25 cellular contexts compared by ENCODE assay signal in the genomic region with DNA sequence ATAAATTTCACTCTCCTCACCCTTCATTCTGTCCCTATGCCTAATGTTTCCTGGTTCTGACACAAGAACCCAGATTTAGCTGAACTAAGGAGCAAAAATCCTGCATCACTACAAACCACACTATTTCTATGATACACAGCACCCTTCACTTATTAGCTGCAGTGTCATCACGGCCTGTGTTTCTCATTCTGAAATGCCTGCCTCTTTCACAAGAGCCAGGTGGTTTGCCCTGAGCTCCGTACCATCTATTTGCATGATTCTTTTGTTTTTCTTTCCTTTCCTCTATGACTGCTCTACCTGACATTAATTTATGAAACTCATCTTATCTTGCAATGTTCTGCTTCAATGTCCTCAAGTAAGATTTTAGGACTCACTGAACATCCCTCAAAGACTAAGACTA.
"Had no signal": no experiment of that assay in that cellular context is flagged by ENCODE, and none has a peak within 500 bp of the region (broad histone marks: within the 10 kb centered on the region; RNA-seq: fewer than 3 reads in every experiment).

No MANE protein-coding gene starts in this region.

- H3K4me1 ChIP-seq: ascending aorta had no signal

- H3K4me3 ChIP-seq: ascending aorta, body of pancreas, SK-N-MC had no signal

- H3K27ac ChIP-seq: ascending aorta, body of pancreas, SK-N-MC, VCaP had no signal

- H3K27ac Mint-ChIP-seq: activated CD4-positive, alpha-beta memory T cell treated with anti-CD3 and anti-CD28 coated beads for 36 hours; activated CD4-positive, alpha-beta T cell treated with anti-CD3 and anti-CD28 coated beads, Interleukin-2, amount 10 ng/mL, durations not matched to agents 7 days and 5 days; activated naive CD4-positive, alpha-beta T cell treated with anti-CD3 and anti-CD28 coated beads, Interleukin-2, amount 50 U/mL, for 72 hours; activated naive CD8-positive, alpha-beta T cell treated with anti-CD3 and anti-CD28 coated beads, Interleukin-2, amount 50 U/mL, for 24 hours had no signal

- H3K27me3 ChIP-seq: ascending aorta, body of pancreas had no signal

- H3K4me1 Mint-ChIP-seq: activated CD4-positive, alpha-beta T cell treated with anti-CD3 and anti-CD28 coated beads, Interleukin-2, amount 10 ng/mL, durations not matched to agents 7 days and 5 days; activated naive CD8-positive, alpha-beta T cell treated with anti-CD3 and anti-CD28 coated beads, Interleukin-2, amount 50 U/mL, for 24 hours; central memory CD8-positive, alpha-beta T cell had no signal

- DNase-seq: activated CD4-positive, alpha-beta memory T cell treated with anti-CD3 and anti-CD28 coated beads for 36 hours; activated CD4-positive, alpha-beta T cell treated with anti-CD3 and anti-CD28 coated beads, Interleukin-2, amount 10 ng/mL, durations not matched to agents 7 days and 5 days; activated CD4-positive, CD25-positive, alpha-beta regulatory T cell; activated CD8-positive, alpha-beta memory T cell treated with anti-CD3 and anti-CD28 coated beads for 24 hours; activated effector memory CD4-positive, alpha-beta T cell treated with anti-CD3 and anti-CD28 coated beads, Interleukin-2, amount 50 U/mL, for 16 hours; activated naive CD4-positive, alpha-beta T cell treated with Interleukin-2 at 50 U/mL for 16 hours; activated naive CD8-positive, alpha-beta T cell treated with anti-CD3 and anti-CD28 coated beads, Interleukin-2, amount 50 U/mL, for 24 hours; activated T-cell treated with anti-CD3 and anti-CD28 coated beads, Interleukin-2, amount 50 U/mL, for 4 hours; amniotic stem cell; body of pancreas; NCI-H1092; NCI-H1417; NCI-H1694; NCI-H2029 treated with DMSO at 0.1 percent for 48 hours; NCI-H510A treated with DMSO at 0.1 percent for 48 hours; OCI-M1; RPMI8226; T-helper 1 cell had no signal

- H3K27me3 Mint-ChIP-seq: activated CD4-positive, alpha-beta memory T cell treated with anti-CD3 and anti-CD28 coated beads for 36 hours; activated CD4-positive, alpha-beta T cell treated with anti-CD3 and anti-CD28 coated beads, Interleukin-2, amount 10 ng/mL, durations not matched to agents 7 days and 5 days; activated naive CD8-positive, alpha-beta T cell treated with anti-CD3 and anti-CD28 coated beads, Interleukin-2, amount 50 U/mL, for 24 hours; central memory CD8-positive, alpha-beta T cell had no signal

- H3K36me3 Mint-ChIP-seq: activated CD4-positive, alpha-beta memory T cell treated with anti-CD3 and anti-CD28 coated beads for 36 hours; activated naive CD4-positive, alpha-beta T cell treated with anti-CD3 and anti-CD28 coated beads, Interleukin-2, amount 50 U/mL, for 72 hours had no signal

- H3K4me3 Mint-ChIP-seq: activated CD4-positive, alpha-beta memory T cell treated with anti-CD3 and anti-CD28 coated beads for 36 hours; activated CD4-positive, alpha-beta T cell treated with anti-CD3 and anti-CD28 coated beads, Interleukin-2, amount 10 ng/mL, durations not matched to agents 7 days and 5 days; activated naive CD8-positive, alpha-beta T cell treated with anti-CD3 and anti-CD28 coated beads, Interleukin-2, amount 50 U/mL, for 24 hours; activated T-cell treated with anti-CD3 and anti-CD28 coated beads, Interleukin-2, amount 50 U/mL, for 4 hours; central memory CD8-positive, alpha-beta T cell had no signal

- H3K36me3 ChIP-seq: ascending aorta had no signal

- ATAC-seq: activated naive CD4-positive, alpha-beta T cell treated with anti-CD3 and anti-CD28 coated beads, Interleukin-2, amount 50 U/mL, for 72 hours; activated naive CD8-positive, alpha-beta T cell treated with anti-CD3 and anti-CD28 coated beads, Interleukin-2, amount 50 U/mL, for 24 hours; activated T-cell treated with anti-CD3 and anti-CD28 coated beads, Interleukin-2, amount 50 U/mL, for 4 hours; body of pancreas; Panc1; Right ventricle myocardium inferior had no signal

- H3K9me3 ChIP-seq: ascending aorta, body of pancreas had no signal

- H3K9me3 Mint-ChIP-seq: activated CD4-positive, alpha-beta T cell treated with anti-CD3 and anti-CD28 coated beads, Interleukin-2, amount 10 ng/mL, durations not matched to agents 7 days and 5 days; activated T-cell treated with anti-CD3 and anti-CD28 coated beads, Interleukin-2, amount 50 U/mL, for 4 hours had no signal
